In genomic region chr11:12430912-12431311, GRCh38 we compare ENCODE assay signal across 12 cellular contexts. TPM values are rescaled to one million over a fixed set of nuclear protein-coding genes. Genes with fewer than 3 reads are reported as not detected.
DNase-seq lines count a peak whose midpoint lies in the region; ATAC-seq, FAIRE-seq and TF ChIP-seq lines count a peak whose summit lies in the region.
"Had no signal": no experiment of that assay in that cellular context is flagged by ENCODE, and none has a peak within 500 bp of the region (broad histone marks: within the 10 kb centered on the region; RNA-seq: fewer than 3 reads in every experiment).

No MANE protein-coding gene starts in this region.

- peak overlapping the region; percentile 63 for H3K4me2 ChIP-seq in skeletal muscle satellite cell (ENCODE audit: low read length)
- H3K4me2 ChIP-seq: GM23338 had no signal

- DNase-seq in HCEC 1CT: peak; percentile 88
- peak; percentile 97 for DNase-seq in MCF 10A (ENCODE audit: unreplicated experiment)
- DNase-seq in kidney epithelial cell (ENCODE audit: low read depth): peak; percentile 44
- DNase-seq in activated gamma-delta T cell (lab: John Stamatoyannopoulos, UW): no peak
- DNase-seq in activated CD8-positive, alpha-beta T cell treated with anti-CD3 and anti-CD28 coated beads for 36 hours: no peak
- no peak for DNase-seq in GM12891 (ENCODE audit: insufficient read length, low spot score)
- DNase-seq: activated gamma-delta T cell treated with Interleukin-2 at 50 U/mL for 16 hours, midbrain, NCI-H1092 had no signal

- intact Hi-C loops in MCF 10A (cut with micrococcal nuclease): no loop called here
- intact Hi-C loops in activated CD8-positive, alpha-beta T cell treated with anti-CD3 and anti-CD28 coated beads for 36 hours (cut with micrococcal nuclease): no loop called here

- BruUV-seq in MCF 10A (replicated peaks; lab: Mats Ljungman, UMichigan): no TSS peak

- CTCF ChIA-PET in MCF 10A (lab: Yijun Ruan, JAX): interaction anchor here (0.5 to 1.2 kb wide), 3 partner anchors 13 to 534 kb away, joined by 3 read pairs; no protein-coding TSS in a partner anchor
- CTCF ChIA-PET in activated CD8-positive, alpha-beta T cell treated with anti-CD3 and anti-CD28 coated beads for 36 hours (lab: Charles Lee): no interaction called here

- no peak overlapping the region for H3K9ac ChIP-seq in skeletal muscle satellite cell (ENCODE audit: low read depth, low read length)

- H3K27me3 Mint-ChIP-seq in MCF 10A (ENCODE audit: insufficient read depth, unreplicated experiment): no peaks in the 10 kb centered on the region
- no peaks in the 10 kb centered on the region for H3K27me3 Mint-ChIP-seq in activated CD8-positive, alpha-beta T cell treated with anti-CD3 and anti-CD28 coated beads for 36 hours

- no peaks in the 10 kb centered on the region for H3K36me3 ChIP-seq in kidney epithelial cell (ENCODE audit: control insufficient read depth, insufficient read depth, low read length)
- no peaks in the 10 kb centered on the region for H3K36me3 ChIP-seq in skeletal muscle satellite cell (ENCODE audit: insufficient read depth, low read length)

- FAIRE-seq in GM12891 (lab: Jason Lieb, UNC): no peak

- H3K9me3 Mint-ChIP-seq in MCF 10A (ENCODE audit: unreplicated experiment): no peaks in the 10 kb centered on the region
- H3K9me3 Mint-ChIP-seq in activated CD8-positive, alpha-beta T cell treated with anti-CD3 and anti-CD28 coated beads for 36 hours: no peaks in the 10 kb centered on the region
- H3K9me3 Mint-ChIP-seq: GM23338 had no signal

- H3K9me3 ChIP-seq in skeletal muscle satellite cell (replicated peaks; ENCODE audit: low read length): no peaks in the 10 kb centered on the region

- peak overlapping the region; percentile 95 for H3K27ac Mint-ChIP-seq in MCF 10A (ENCODE audit: low read depth, unreplicated experiment)
- H3K27ac Mint-ChIP-seq in activated CD8-positive, alpha-beta T cell treated with anti-CD3 and anti-CD28 coated beads for 36 hours: no peak overlapping the region
- H3K27ac Mint-ChIP-seq: GM23338 had no signal

- H3K4me3 Mint-ChIP-seq in MCF 10A (ENCODE audit: unreplicated experiment): peak overlapping the region; percentile 68
- H3K4me3 Mint-ChIP-seq in activated CD8-positive, alpha-beta T cell treated with anti-CD3 and anti-CD28 coated beads for 36 hours: no peak overlapping the region
- H3K4me3 Mint-ChIP-seq: GM23338 had no signal

- H3K4me1 Mint-ChIP-seq in MCF 10A (ENCODE audit: insufficient read depth, unreplicated experiment): peaks cover 23% of the 10 kb centered on the region
- no peaks in the 10 kb centered on the region for H3K4me1 Mint-ChIP-seq in activated CD8-positive, alpha-beta T cell treated with anti-CD3 and anti-CD28 coated beads for 36 hours (ENCODE audit: low read depth)

- H3K27me3 ChIP-seq in kidney epithelial cell (ENCODE audit: control insufficient read depth, insufficient read depth, low read length) (no peaks in the 10 kb centered on the region), skeletal muscle satellite cell (ENCODE audit: control insufficient read depth, insufficient read depth, low read length) (no peaks in the 10 kb centered on the region)

- H3K4me3 ChIP-seq in kidney epithelial cell (ENCODE audit: low read depth, low read length) (no peak overlapping the region), skeletal muscle satellite cell (ENCODE audit: low read length) (peak overlapping the region; percentile 13)
- H3K4me3 ChIP-seq: GM23338 had no signal

- peaks cover 10% of the 10 kb centered on the region for H3K36me3 Mint-ChIP-seq in MCF 10A (ENCODE audit: insufficient read depth, unreplicated experiment)
- no peaks in the 10 kb centered on the region for H3K36me3 Mint-ChIP-seq in activated CD8-positive, alpha-beta T cell treated with anti-CD3 and anti-CD28 coated beads for 36 hours (ENCODE audit: low read depth)

- ATAC-seq in GM21447 (IDR thresholded peaks at IDR 0.05; ENCODE audit: unreplicated experiment): no peak
- no peak for ATAC-seq in activated CD8-positive, alpha-beta T cell treated with anti-CD3 and anti-CD28 coated beads for 36 hours
- ATAC-seq: GM23338 had no signal

- H3K4me1 ChIP-seq in skeletal muscle satellite cell (ENCODE audit: control insufficient read depth, insufficient read depth, low read length): peaks cover 50% of the 10 kb centered on the region

- TF ChIP-seq POLR2A in GM12891 (IDR thresholded peaks at IDR 0.05; ENCODE audit: low read depth, low read length): no peak

- no peak for TF ChIP-seq CTCF in MCF 10A (IDR thresholded peaks at IDR 0.05; ENCODE audit: unreplicated experiment)
- TF ChIP-seq CTCF in kidney epithelial cell (IDR thresholded peaks at IDR 0.05; ENCODE audit: insufficient read depth, low read length, poor library complexity, severe bottlenecking): no peak
- no peak for TF ChIP-seq CTCF in activated CD8-positive, alpha-beta T cell treated with anti-CD3 and anti-CD28 coated beads for 36 hours (IDR thresholded peaks at IDR 0.05)

- POLR2A ChIA-PET in MCF 10A (lab: Yijun Ruan, JAX): interaction anchor here (0.5 to 3.0 kb wide), 20 partner anchors 11 to 410 kb away, joined by 3 to 13 read pairs (median 4); partner anchors contain the start of gene PARVA
- POLR2A ChIA-PET in activated CD8-positive, alpha-beta T cell treated with anti-CD3 and anti-CD28 coated beads for 36 hours (lab: Charles Lee): no interaction called here

TF ChIP-seq in GM12891, 5 proteins besides CTCF, POLR2A, EP300 and RAD21:
- no peak for TF ChIP-seq POU2F2 (IDR thresholded peaks at IDR 0.05; ENCODE audit: low read depth, low read length)
- TF ChIP-seq PAX5 (IDR thresholded peaks at IDR 0.05; ENCODE audit: insufficient read depth, low read length, severe bottlenecking): no peak
- TF ChIP-seq TAF1 (IDR thresholded peaks at IDR 0.05; ENCODE audit: low read depth, low read length): no peak
- TF ChIP-seq POLR2AphosphoS5 (IDR thresholded peaks at IDR 0.05; ENCODE audit: low read depth, low read length): no peak
- TF ChIP-seq SPI1 (IDR thresholded peaks at IDR 0.05; ENCODE audit: low read depth, low read length): no peak
TF ChIP-seq in GM12891: peak in this region for 0.

RNA-seq across cellular contexts. Expression of gene PARVA, which starts 53.5 kb away (rescaled TPM):
- 26.5 and 36.7 TPM in 2 replicates for total RNA-seq in MCF 10A (2022)
- total RNA-seq in kidney epithelial cell: 39.6 and 45.9 TPM in 2 replicates
- total RNA-seq in skeletal muscle satellite cell (2012; rRNA removed): 21.3 and 27.5 TPM in 2 replicates
- not detected for total RNA-seq in activated CD8-positive, alpha-beta T cell treated with anti-CD3 and anti-CD28 coated beads for 36 hours
- polyA plus RNA-seq in GM12891 (2012; ENCODE audit: low read depth, missing spikeins): not detected

Comparison
In these comparisons a context has a peak if more than half of its experiments do, and no peak if none do; other contexts are left out.
1. DNase-seq: peak in HCEC 1CT (single experiment), MCF 10A (single experiment) and kidney epithelial cell (single experiment); none in activated gamma-delta T cell (single experiment), activated CD8-positive, alpha-beta T cell treated with anti-CD3 and anti-CD28 coated beads for 36 hours (single experiment) and GM12891 (single experiment).
2. RNA of gene PARVA, which starts 53.5 kb away (total RNA-seq): 39.6 to 45.9 TPM in kidney epithelial cell and 26.5 to 36.7 TPM in MCF 10A; not detected in activated CD8-positive, alpha-beta T cell treated with anti-CD3 and anti-CD28 coated beads for 36 hours; every median in the first group is over 10 times any median in the second.